Comparison of ENCODE assay signal across 9 cellular contexts in genomic region chr9:126704157-126704941, GRCh38.
DNase-seq lines count a peak whose midpoint lies in the region; ATAC-seq, FAIRE-seq and TF ChIP-seq lines count a peak whose summit lies in the region.
"Had no signal": no experiment of that assay in that cellular context is flagged by ENCODE, and none has a peak within 500 bp of the region (broad histone marks: within the 10 kb centered on the region; RNA-seq: fewer than 3 reads in every experiment).

No MANE protein-coding gene starts in this region.

- H2AFZ ChIP-seq in GM12878 (ENCODE audit: control insufficient read depth, low read depth, low read length): no peak overlapping the region

- H3K79me2 ChIP-seq in GM12878 (ENCODE audit: control insufficient read depth, insufficient read depth, low read length): no peaks in the 10 kb centered on the region

- no peaks in the 10 kb centered on the region for H3K4me1 ChIP-seq in GM12878 (ENCODE audit: control insufficient read depth, insufficient read depth, low read length)

- RAD21 ChIA-PET in GM12878 (lab: Charles Lee; ENCODE audit: unreplicated experiment): interaction anchor here (0.9 to 4.8 kb wide), 9 partner anchors 10 to 77 kb away, joined by 3 to 150 read pairs (median 5); no protein-coding TSS in a partner anchor

- H4K20me1 ChIP-seq in GM12878 (ENCODE audit: control insufficient read depth, insufficient read depth): no peaks in the 10 kb centered on the region; the same call in 1 of the 2 replicates

- H3K27me3 ChIP-seq in GM12878 (replicated peaks in 1 of 2; ENCODE audit: control insufficient read depth in 2 of 2, insufficient read depth in 2 of 2, low read length in 1 of 2): peaks cover 0 to 3% of the 10 kb centered on the region in 2 experiments; a peak in 2 of 4 replicates

- peak; percentile 77 for DNase-seq in ELR (ENCODE audit: low read depth)
- peak; percentile 26 for DNase-seq in NCI-H69 (lab: John Stamatoyannopoulos, UW)
- DNase-seq in GM12878 (ENCODE audit: low read depth, low spot score): no peak
- DNase-seq in middle frontal gyrus (ENCODE audit: extremely low spot score, low spot score): peak; percentile 57
- DNase-seq in NCI-H82 (lab: John Stamatoyannopoulos, UW): no peak
- DNase-seq in mucosa of gallbladder (ENCODE audit: low spot score): no peak

- WGBS in GM12878 (ENCODE audit: insufficient coverage, insufficient replicate concordance, low lambda C conversion rate, missing lambda C conversion rate): 5% methylated on average over 15 of the region's 15 CpGs

- TF ChIP-seq EP300 in GM12878 (IDR thresholded peaks at IDR 0.05; ENCODE audit: borderline replicate concordance in 1 of 2, control insufficient read depth in 1 of 2, low read depth in 2 of 2, low read length in 2 of 2): no peak

- H3K4me2 ChIP-seq in GM12878 (ENCODE audit: control insufficient read depth, insufficient read depth): no peak overlapping the region

- TF ChIP-seq CTCF in GM12878 (IDR thresholded peaks at IDR 0.05 in 2 of 3, conservative IDR thresholded peaks at IDR 0.05 in 1 of 3; ENCODE audit: control insufficient read depth in 2 of 3, extremely low read depth in 1 of 3, insufficient read depth in 1 of 3, low read depth in 3 of 3, low read length in 3 of 3): no peak

- in situ Hi-C loops in GM12878 (cut with MboI): no loop called here

- FAIRE-seq in GM12878 (lab: Jason Lieb, UNC): no peak

- no peak for TF ChIP-seq POLR2A in GM12878 (IDR thresholded peaks at IDR 0.05; ENCODE audit: low read depth, low read length)

- POLR2A ChIA-PET in GM12878 (lab: Charles Lee): no interaction called here

- intact Hi-C loops in GM12878 (cut with micrococcal nuclease; ENCODE audit: unreplicated experiment): no loop called here

- H3K9ac ChIP-seq in GM12878 (ENCODE audit: control insufficient read depth, insufficient read depth, low read length): no peak overlapping the region

- CTCF ChIA-PET in GM12878 (lab: Yijun Ruan, JAX): interaction anchor here (0.9 to 15.0 kb wide), 14 partner anchors 11 to 135 kb away, joined by 3 to 445 read pairs (median 12); partner anchors contain the start of gene ZBTB43

- no peaks in the 10 kb centered on the region for H3K36me3 ChIP-seq in GM12878 (ENCODE audit: control insufficient read depth in 2 of 2, insufficient read depth in 2 of 2, low read length in 1 of 2)
- H3K36me3 ChIP-seq: right lobe of liver had no signal

- H3K9me3 ChIP-seq in GM12878 (replicated peaks; ENCODE audit: control insufficient read depth, insufficient read depth, low read length): no peaks in the 10 kb centered on the region
- H3K9me3 ChIP-seq: right lobe of liver had no signal

- H3K4me3 ChIP-seq in GM12878: no peak overlapping the region
- H3K4me3 ChIP-seq: right lobe of liver had no signal

- ATAC-seq in GM12878 (no peak), HG03565 (IDR thresholded peaks at IDR 0.05; ENCODE audit: unreplicated experiment) (no peak), HG02938 (IDR thresholded peaks at IDR 0.05; ENCODE audit: unreplicated experiment) (no peak)

- TF ChIP-seq RAD21 in GM12878 (IDR thresholded peaks at IDR 0.05; ENCODE audit: insufficient read depth, low read depth, low read length): no peak

- SMC1A ChIA-PET in GM12878 (lab: Charles Lee; ENCODE audit: uncharacterized antibody, unreplicated experiment): interaction anchor here (1.0 to 8.8 kb wide), 5 partner anchors 15 to 213 kb away, joined by 3 to 111 read pairs (median 7); no protein-coding TSS in a partner anchor

- no peak overlapping the region for H3K27ac ChIP-seq in GM12878 (ENCODE audit: control insufficient read depth, insufficient read depth)
- H3K27ac ChIP-seq: right lobe of liver had no signal

- no TSS peak for BruUV-seq in GM12878 (replicated peaks; lab: Mats Ljungman, UMichigan)

TF ChIP-seq in GM12878, 131 proteins besides CTCF, POLR2A, EP300 and RAD21:
- TF ChIP-seq NFXL1 (IDR thresholded peaks at IDR 0.05; ENCODE audit: borderline replicate concordance) (peak; percentile 85), RFX5 (IDR thresholded peaks at IDR 0.05; ENCODE audit: low read depth, low read length) (no peak)

Comparison
In these comparisons a context has a peak if more than half of its experiments do, and no peak if none do; other contexts are left out.
1. DNase-seq: peak in ELR (single experiment), NCI-H69 (single experiment) and middle frontal gyrus (single experiment); none in GM12878 (single experiment), NCI-H82 (single experiment) and mucosa of gallbladder (single experiment).